Comparison of ENCODE assay signal across 17 cellular contexts in genomic region chr3:117763561-117763960, GRCh38.
"Had no signal": no experiment of that assay in that cellular context is flagged by ENCODE, and none has a peak within 500 bp of the region (broad histone marks: within the 10 kb centered on the region; RNA-seq: fewer than 3 reads in every experiment).

No MANE protein-coding gene starts in this region.

- H3K79me2 ChIP-seq: hepatocyte had no signal

- H2AFZ ChIP-seq: hepatocyte had no signal

- H3K4me3 ChIP-seq: esophagus squamous epithelium, hepatocyte, pancreas, testis, tibial nerve had no signal

- H3K36me3 Mint-ChIP-seq: natural killer cell; stimulated activated memory B cell treated with anti-CD40 and anti-IgM and Interleukin-4, amounts not matched to agents 10 μg/mL and 1 μg/mL and 100 μg/mL, for 72 hours had no signal

- H3K4me1 Mint-ChIP-seq: natural killer cell; stimulated activated memory B cell treated with anti-CD40 and anti-IgM and Interleukin-4, amounts not matched to agents 10 μg/mL and 1 μg/mL and 100 μg/mL, for 72 hours had no signal

- H3K4me2 ChIP-seq: hepatocyte had no signal

- H3K27me3 Mint-ChIP-seq: effector memory CD8-positive, alpha-beta T cell; progenitor cell of endocrine pancreas; stimulated activated naive CD8-positive, alpha-beta T cell treated with anti-CD3 and anti-CD28 coated beads, Interleukin-15, Interleukin-2, amounts not matched to agents 100 ng/mL and 50 ng/mL, for 24 hours had no signal

- H3K9me3 Mint-ChIP-seq: stimulated activated memory B cell treated with anti-CD40 and anti-IgM and Interleukin-4, amounts not matched to agents 10 μg/mL and 1 μg/mL and 100 μg/mL, for 72 hours had no signal

- H3K4me1 ChIP-seq: pancreas, testis had no signal

- H3K27ac ChIP-seq: esophagus squamous epithelium, hepatocyte, pancreas, testis, tibial nerve had no signal

- H3K36me3 ChIP-seq: esophagus squamous epithelium, pancreas, tibial nerve had no signal

- H3K27ac Mint-ChIP-seq: effector memory CD8-positive, alpha-beta T cell; natural killer cell; progenitor cell of endocrine pancreas; stimulated activated memory B cell treated with anti-CD40 and anti-IgM and Interleukin-4, amounts not matched to agents 10 μg/mL and 1 μg/mL and 100 μg/mL, for 72 hours; stimulated activated naive CD8-positive, alpha-beta T cell treated with anti-CD3 and anti-CD28 coated beads, Interleukin-15, Interleukin-2, amounts not matched to agents 100 ng/mL and 50 ng/mL, for 24 hours had no signal

- H3K4me3 Mint-ChIP-seq: effector memory CD8-positive, alpha-beta T cell; natural killer cell; stimulated activated memory B cell treated with anti-CD40 and anti-IgM and Interleukin-4, amounts not matched to agents 10 μg/mL and 1 μg/mL and 100 μg/mL, for 72 hours; stimulated activated naive CD8-positive, alpha-beta T cell treated with anti-CD3 and anti-CD28 coated beads, Interleukin-15, Interleukin-2, amounts not matched to agents 100 ng/mL and 50 ng/mL, for 24 hours had no signal

- ATAC-seq: effector memory CD8-positive, alpha-beta T cell; left colon; natural killer cell; pancreas; right cardiac atrium; stimulated activated memory B cell treated with anti-CD40 and anti-IgM and Interleukin-4, amounts not matched to agents 10 μg/mL and 1 μg/mL and 100 μg/mL, for 72 hours had no signal

- H3K9me3 ChIP-seq: esophagus squamous epithelium, pancreas, testis, tibial nerve had no signal

- H3K27me3 ChIP-seq: esophagus squamous epithelium, hepatocyte, pancreas, testis, tibial nerve had no signal

- DNase-seq: effector memory CD8-positive, alpha-beta T cell; esophagus squamous epithelium; foreskin melanocyte; head of caudate nucleus; left colon; mammary epithelial cell; natural killer cell; occipital lobe; pancreas; right cardiac atrium; stimulated activated CD4-positive, alpha-beta T cell treated with anti-CD3 and anti-CD28 coated beads, Interleukin-4, amount 100 ng/mL, for 24 hours; testis had no signal
